Comparison of ENCODE assay signal across 30 cellular contexts in genomic region chr11:11948242-11948947, GRCh38.
DNase-seq lines count a peak whose midpoint lies in the region; ATAC-seq, FAIRE-seq and TF ChIP-seq lines count a peak whose summit lies in the region.
"Had no signal": no experiment of that assay in that cellular context is flagged by ENCODE, and none has a peak within 500 bp of the region (broad histone marks: within the 10 kb centered on the region; RNA-seq: fewer than 3 reads in every experiment).

No MANE protein-coding gene starts in this region.

- WGBS in right lobe of liver (ENCODE audit: insufficient coverage, low coverage, low lambda C conversion rate, missing lambda C conversion rate), result 30% methylated on average over 2 of the region's 2 CpGs
- 78 to 79% methylated on average over 2 of the region's 2 CpGs for WGBS in tibial nerve, 2 donors

- H3K9me3 Mint-ChIP-seq in CD4-positive, CD25-positive, alpha-beta regulatory T cell, result no peaks in the 10 kb centered on the region
- H3K9me3 Mint-ChIP-seq: activated CD4-positive, alpha-beta T cell treated with anti-CD3 and anti-CD28 coated beads, Interleukin-2, amount 10 ng/mL, durations not matched to agents 7 days and 5 days; activated naive CD8-positive, alpha-beta T cell treated with anti-CD3 and anti-CD28 coated beads for 36 hours; central memory CD8-positive, alpha-beta T cell; stimulated activated naive B cell treated with anti-CD40 and anti-IgM and Interleukin-4, amounts not matched to agents 10 μg/mL and 1 μg/mL and 100 μg/mL, for 72 hours; WTC11 had no signal

- TF ChIP-seq CTCF in epithelial cell of esophagus (IDR thresholded peaks at IDR 0.05; ENCODE audit: insufficient read depth, low read depth, low read length, missing control alignments), result no peak
- no peak for TF ChIP-seq CTCF in right lobe of liver (IDR thresholded peaks at IDR 0.05)
- TF ChIP-seq CTCF in tibial nerve (IDR thresholded peaks at IDR 0.05), result no peak

- H3K27me3 ChIP-seq in CD4-positive, CD25-positive, alpha-beta regulatory T cell (ENCODE audit: control insufficient read depth, insufficient read depth, low read length), result no peaks in the 10 kb centered on the region
- H3K27me3 ChIP-seq in right lobe of liver (no peaks in the 10 kb centered on the region), tibial nerve (no peaks in the 10 kb centered on the region)
- H3K27me3 ChIP-seq: ascending aorta; BLaER1 treated with 17β-estradiol and CSF1 and Interleukin-3, amounts not matched to agents 10 nM and 100 nM; dorsolateral prefrontal cortex; suprapubic skin had no signal

- ATAC-seq in CD4-positive, CD25-positive, alpha-beta regulatory T cell (ENCODE audit: low read depth in 2 of 2), result no peak
- ATAC-seq in right lobe of liver, result peak; percentile 90 to 97 (median 94)
- ATAC-seq: activated CD8-positive, alpha-beta memory T cell treated with anti-CD3 and anti-CD28 coated beads, Interleukin-2, amount 10 ng/mL, durations not matched to agents 7 days and 5 days; Panc1; stimulated activated naive B cell treated with anti-CD40 and anti-IgM and Interleukin-4, amounts not matched to agents 10 μg/mL and 1 μg/mL and 100 μg/mL, for 72 hours; WTC11 had no signal

- no peaks in the 10 kb centered on the region for H3K4me1 ChIP-seq in CD4-positive, CD25-positive, alpha-beta regulatory T cell (ENCODE audit: control insufficient read depth, insufficient read depth, low read length, poor library complexity, severe bottlenecking)
- H3K4me1 ChIP-seq in right lobe of liver (peaks cover 0 to 47% (median 13%) of the 10 kb centered on the region in 4 donors), tibial nerve (peaks cover 0 to 16% (median 0%) of the 10 kb centered on the region in 4 donors)
- H3K4me1 ChIP-seq: ascending aorta, suprapubic skin had no signal

- H3K4me1 Mint-ChIP-seq in CD4-positive, CD25-positive, alpha-beta regulatory T cell, result no peaks in the 10 kb centered on the region
- H3K4me1 Mint-ChIP-seq: activated CD4-positive, alpha-beta T cell treated with anti-CD3 and anti-CD28 coated beads, Interleukin-2, amount 10 ng/mL, durations not matched to agents 7 days and 5 days; activated CD8-positive, alpha-beta memory T cell treated with anti-CD3 and anti-CD28 coated beads, Interleukin-2, amount 10 ng/mL, durations not matched to agents 7 days and 5 days; activated naive CD8-positive, alpha-beta T cell treated with anti-CD3 and anti-CD28 coated beads for 36 hours; central memory CD8-positive, alpha-beta T cell; stimulated activated naive B cell treated with anti-CD40 and anti-IgM and Interleukin-4, amounts not matched to agents 10 μg/mL and 1 μg/mL and 100 μg/mL, for 72 hours; WTC11 had no signal

- H3K27ac Mint-ChIP-seq in CD4-positive, CD25-positive, alpha-beta regulatory T cell, result peak overlapping the region in 2 of 3 donors; percentile 12 to 31
- H3K27ac Mint-ChIP-seq: activated CD4-positive, alpha-beta T cell treated with anti-CD3 and anti-CD28 coated beads, Interleukin-2, amount 10 ng/mL, durations not matched to agents 7 days and 5 days; activated CD8-positive, alpha-beta memory T cell treated with anti-CD3 and anti-CD28 coated beads, Interleukin-2, amount 10 ng/mL, durations not matched to agents 7 days and 5 days; activated naive CD8-positive, alpha-beta T cell treated with anti-CD3 and anti-CD28 coated beads for 36 hours; stimulated activated naive B cell treated with anti-CD40 and anti-IgM and Interleukin-4, amounts not matched to agents 10 μg/mL and 1 μg/mL and 100 μg/mL, for 72 hours; WTC11 had no signal

- no peak for TF ChIP-seq EP300 in tibial nerve (IDR thresholded peaks at IDR 0.05)

- H3K4me3 ChIP-seq in CD4-positive, CD25-positive, alpha-beta regulatory T cell (ENCODE audit: low read depth, low read length), result no peak overlapping the region
- H3K4me3 ChIP-seq in epithelial cell of esophagus (ENCODE audit: low read length), result no peak overlapping the region
- peak overlapping the region in 1 of 3 donors; percentile 19 for H3K4me3 ChIP-seq in right lobe of liver
- H3K4me3 ChIP-seq in tibial nerve, result no peak overlapping the region
- H3K4me3 ChIP-seq: ascending aorta; BLaER1 treated with 17β-estradiol and CSF1 and Interleukin-3, amounts not matched to agents 10 nM and 100 nM; dorsolateral prefrontal cortex; suprapubic skin had no signal

- H3K36me3 ChIP-seq in CD4-positive, CD25-positive, alpha-beta regulatory T cell (ENCODE audit: control insufficient read depth, insufficient read depth, low read length), result peaks cover 88% of the 10 kb centered on the region
- H3K36me3 ChIP-seq in right lobe of liver (peaks cover 0 to 9% (median 3%) of the 10 kb centered on the region in 4 donors), tibial nerve (peaks cover 0 to 65% (median 0%) of the 10 kb centered on the region in 3 donors)

- H3K4me3 Mint-ChIP-seq in CD4-positive, CD25-positive, alpha-beta regulatory T cell, result no peak overlapping the region
- H3K4me3 Mint-ChIP-seq: activated CD4-positive, alpha-beta T cell treated with anti-CD3 and anti-CD28 coated beads, Interleukin-2, amount 10 ng/mL, durations not matched to agents 7 days and 5 days; activated CD8-positive, alpha-beta memory T cell treated with anti-CD3 and anti-CD28 coated beads, Interleukin-2, amount 10 ng/mL, durations not matched to agents 7 days and 5 days; activated naive CD8-positive, alpha-beta T cell treated with anti-CD3 and anti-CD28 coated beads for 36 hours; central memory CD8-positive, alpha-beta T cell; stimulated activated naive B cell treated with anti-CD40 and anti-IgM and Interleukin-4, amounts not matched to agents 10 μg/mL and 1 μg/mL and 100 μg/mL, for 72 hours; WTC11 had no signal

- no peaks in the 10 kb centered on the region for H3K9me3 ChIP-seq in CD4-positive, CD25-positive, alpha-beta regulatory T cell (ENCODE audit: control insufficient read depth in 2 of 2, low read length in 2 of 2)
- H3K9me3 ChIP-seq in right lobe of liver, result no peaks in the 10 kb centered on the region
- no peaks in the 10 kb centered on the region for H3K9me3 ChIP-seq in tibial nerve
- H3K9me3 ChIP-seq: ascending aorta; BLaER1 treated with 17β-estradiol and CSF1 and Interleukin-3, amounts not matched to agents 10 nM and 100 nM; suprapubic skin had no signal

- peak; percentile 6 for FAIRE-seq in H54 (lab: Jason Lieb, UNC)
- FAIRE-seq: H1, kidney had no signal

- H3K27ac ChIP-seq in CD4-positive, CD25-positive, alpha-beta regulatory T cell (ENCODE audit: insufficient read depth, low read length, poor library complexity, severe bottlenecking), result no peak overlapping the region
- H3K27ac ChIP-seq in right lobe of liver (peak overlapping the region; percentile 43 to 88 (median 53)), tibial nerve (no peak overlapping the region)
- H3K27ac ChIP-seq: ascending aorta, suprapubic skin had no signal

- H3K27me3 Mint-ChIP-seq in CD4-positive, CD25-positive, alpha-beta regulatory T cell, result no peaks in the 10 kb centered on the region
- H3K27me3 Mint-ChIP-seq: activated CD4-positive, alpha-beta T cell treated with anti-CD3 and anti-CD28 coated beads, Interleukin-2, amount 10 ng/mL, durations not matched to agents 7 days and 5 days; activated CD8-positive, alpha-beta memory T cell treated with anti-CD3 and anti-CD28 coated beads, Interleukin-2, amount 10 ng/mL, durations not matched to agents 7 days and 5 days; activated naive CD8-positive, alpha-beta T cell treated with anti-CD3 and anti-CD28 coated beads for 36 hours; central memory CD8-positive, alpha-beta T cell; stimulated activated naive B cell treated with anti-CD40 and anti-IgM and Interleukin-4, amounts not matched to agents 10 μg/mL and 1 μg/mL and 100 μg/mL, for 72 hours had no signal

- no peak for DNase-seq in CD4-positive, CD25-positive, alpha-beta regulatory T cell
- DNase-seq in H54 (ENCODE audit: insufficient read length, low spot score) (no peak), epithelial cell of esophagus (ENCODE audit: low read depth) (peak; percentile 54), right lobe of liver (peak; percentile 38 to 77 (median 76)), tibial nerve (ENCODE audit: low spot score in 2 of 2) (no peak), OCI-M1 (lab: John Stamatoyannopoulos, UW) (no peak), DMS79 (lab: John Stamatoyannopoulos, UW) (no peak)
- DNase-seq in activated effector memory CD4-positive, alpha-beta T cell treated with Interleukin-2 at 50 U/mL for 16 hours, result no peak
- DNase-seq: activated CD4-positive, alpha-beta T cell treated with anti-CD3 and anti-CD28 coated beads, Interleukin-2, amount 10 ng/mL, durations not matched to agents 7 days and 5 days; activated CD8-positive, alpha-beta memory T cell treated with anti-CD3 and anti-CD28 coated beads, Interleukin-2, amount 10 ng/mL, durations not matched to agents 7 days and 5 days; activated naive CD8-positive, alpha-beta T cell treated with anti-CD3 and anti-CD28 coated beads for 36 hours; dorsolateral prefrontal cortex; kidney; mammary epithelial cell; NCI-H1092 treated with DMSO at 0.1 percent for 48 hours; NCI-H2029; NCI-H526; NK-92 treated with Interleukin-12 subunit alpha and Interleukin-12 subunit beta, amount 100 ng/mL, for 24 hours; posterior cingulate gyrus; stimulated activated CD4-positive, alpha-beta T cell treated with anti-CD3 and anti-CD28 coated beads, Interleukin-4, amount 100 ng/mL, for 4 hours; stimulated activated naive B cell treated with anti-CD40 and anti-IgM and Interleukin-4, amounts not matched to agents 10 μg/mL and 1 μg/mL and 100 μg/mL, for 72 hours; SW 1271; T1000 had no signal

- intact Hi-C loops in right lobe of liver (cut with DNase I), result no loop called here

- TF ChIP-seq POLR2A in H54 (IDR thresholded peaks at IDR 0.05; ENCODE audit: low read depth, low read length) (no peak), right lobe of liver (IDR thresholded peaks at IDR 0.05) (peak; percentile 69), tibial nerve (IDR thresholded peaks at IDR 0.05) (no peak)

- peaks cover 55% of the 10 kb centered on the region for H3K36me3 Mint-ChIP-seq in CD4-positive, CD25-positive, alpha-beta regulatory T cell

Comparison
In these comparisons a context has a peak if more than half of its experiments do, and no peak if none do; other contexts are left out.
1. ATAC-seq: peak in right lobe of liver (4 of 4); none in CD4-positive, CD25-positive, alpha-beta regulatory T cell (0 of 2).
2. DNase-seq: peak in epithelial cell of esophagus (single experiment) and right lobe of liver (3 of 3); none in CD4-positive, CD25-positive, alpha-beta regulatory T cell (0 of 3), H54 (single experiment), activated effector memory CD4-positive, alpha-beta T cell treated with Interleukin-2 at 50 U/mL for 16 hours (single experiment), tibial nerve (0 of 2), OCI-M1 (single experiment) and DMS79 (single experiment).
3. H3K27ac ChIP-seq: peak in right lobe of liver (3 of 3); none in CD4-positive, CD25-positive, alpha-beta regulatory T cell (single experiment) and tibial nerve (0 of 4).